In the genomic region with DNA sequence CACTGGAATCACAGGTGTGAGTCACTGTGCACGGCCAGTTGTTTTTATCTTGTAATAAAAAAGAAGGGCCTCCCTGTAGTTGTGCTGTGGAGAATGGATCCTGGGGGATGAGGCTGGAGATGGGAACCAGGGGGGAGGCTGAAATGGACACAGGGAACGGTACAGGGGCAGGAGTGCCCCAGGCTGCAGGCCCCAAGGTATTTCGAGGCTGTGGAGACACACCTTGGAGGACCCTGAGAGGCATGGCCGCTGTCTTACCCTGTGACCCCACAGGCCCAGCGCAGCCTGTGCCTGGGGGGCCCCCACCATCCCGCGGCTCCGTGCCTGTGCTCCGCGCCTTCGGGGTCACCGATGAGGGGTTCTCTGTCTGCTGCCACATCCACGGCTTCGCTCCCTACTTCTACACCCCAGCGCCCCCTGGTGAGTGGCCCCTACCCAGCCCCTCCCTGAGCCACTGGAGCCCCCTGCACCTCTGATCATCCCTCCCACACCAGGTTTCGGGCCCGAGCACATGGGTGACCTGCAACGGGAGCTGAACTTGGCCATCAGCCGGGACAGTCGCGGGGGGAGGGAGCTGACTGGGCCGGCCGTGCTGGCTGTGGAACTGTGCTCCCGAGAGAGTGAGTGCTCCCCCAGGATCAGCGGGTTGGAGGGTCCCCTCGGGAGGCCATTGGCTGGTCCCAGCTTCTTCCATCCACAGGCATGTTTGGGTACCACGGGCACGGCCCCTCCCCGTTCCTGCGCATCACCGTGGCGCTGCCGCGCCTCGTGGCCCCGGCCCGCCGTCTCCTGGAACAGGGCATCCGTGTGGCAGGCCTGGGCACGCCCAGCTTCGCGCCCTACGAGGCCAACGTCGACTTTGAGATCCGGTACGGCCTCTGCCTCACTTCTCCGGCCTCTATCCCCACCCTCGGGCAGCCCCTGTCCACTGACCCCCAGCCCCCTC, we compare ENCODE assay signal across 21 cellular contexts. TPM values are rescaled to one million over a fixed set of nuclear protein-coding genes. Genes with fewer than 3 reads are reported as not detected.
DNase-seq lines count a peak whose midpoint lies in the region; ATAC-seq and TF ChIP-seq lines count a peak whose summit lies in the region.
"Had no signal": no experiment of that assay in that cellular context is flagged by ENCODE, and none has a peak within 500 bp of the region (broad histone marks: within the 10 kb centered on the region; RNA-seq: fewer than 3 reads in every experiment).

No MANE protein-coding gene starts in this region.

- H3K4me3 Mint-ChIP-seq in GM23338 (no peak overlapping the region), WTC11 (no peak overlapping the region)
- H3K4me3 Mint-ChIP-seq: CD8-positive, alpha-beta T cell had no signal

- H3K27me3 ChIP-seq in DOHH2 (ENCODE audit: control insufficient read depth, low read length), result no peaks in the 10 kb centered on the region
- H3K27me3 ChIP-seq in GM23338 (ENCODE audit: insufficient read depth), result no peaks in the 10 kb centered on the region
- H3K27me3 ChIP-seq in foreskin keratinocyte, result no peaks in the 10 kb centered on the region
- H3K27me3 ChIP-seq: BE2C had no signal

- H3K4me1 Mint-ChIP-seq in GM23338, result no peaks in the 10 kb centered on the region
- no peaks in the 10 kb centered on the region for H3K4me1 Mint-ChIP-seq in WTC11

- H3K9me2 ChIP-seq in DOHH2 (replicated peaks; ENCODE audit: control insufficient read depth, low read length), result no peaks in the 10 kb centered on the region
- H3K9me2 ChIP-seq in GM23338 (ENCODE audit: insufficient read depth), result no peaks in the 10 kb centered on the region

- CTCF ChIA-PET in WTC11 (lab: Charles Lee), result interaction anchor here (0.6 to 2.2 kb wide), 3 partner anchors 14 to 154 kb away, joined by 3 to 7 read pairs (median 5); no protein-coding TSS in a partner anchor

- POLR2A ChIA-PET in WTC11 (lab: Charles Lee), result no interaction called here

- H3K4me2 ChIP-seq in DOHH2 (ENCODE audit: low read length) (no peak overlapping the region), GM23338 (no peak overlapping the region)

- H3K36me3 ChIP-seq in DOHH2 (ENCODE audit: control insufficient read depth, low read length) (peaks cover 71% of the 10 kb centered on the region), GM23338 (ENCODE audit: insufficient read depth) (peaks cover 4% of the 10 kb centered on the region; the same call in 1 of the 2 replicates)

- H3K27me3 Mint-ChIP-seq in GM23338 (ENCODE audit: insufficient read depth, low read depth, poor library complexity) (peaks cover 5% of the 10 kb centered on the region), WTC11 (ENCODE audit: low read depth) (no peaks in the 10 kb centered on the region)

- H3K4me3 ChIP-seq in DOHH2 (ENCODE audit: low read length) (no peak overlapping the region), GM23338 (no peak overlapping the region)

- H3K9me3 Mint-ChIP-seq in GM23338 (no peaks in the 10 kb centered on the region; the same call in 1 of the 3 replicates), WTC11 (no peaks in the 10 kb centered on the region)
- H3K9me3 Mint-ChIP-seq: CD8-positive, alpha-beta T cell had no signal

- peaks cover 48% of the 10 kb centered on the region for H3K36me3 Mint-ChIP-seq in GM23338 (ENCODE audit: low read depth)
- H3K36me3 Mint-ChIP-seq in WTC11, result peaks cover 35% of the 10 kb centered on the region

- DNase-seq in GM23338 (ENCODE audit: low spot score), result peak; percentile 45
- DNase-seq in WTC11 (ENCODE audit: low spot score), result no peak
- no peak for DNase-seq in foreskin keratinocyte
- no peak for DNase-seq in NCI-H774 (lab: John Stamatoyannopoulos, UW)
- DNase-seq in NCI-H524 treated with DMSO at 0.1 percent for 48 hours (lab: John Stamatoyannopoulos, UW), result no peak
- DNase-seq in NCI-H146 (lab: John Stamatoyannopoulos, UW), result no peak
- DNase-seq: BE2C; CD8-positive, alpha-beta T cell; DMS153; IMR-90; MV-4-11; NCI-H1417 treated with DMSO at 0.1 percent for 48 hours; NCI-H2081 treated with DMSO at 0.1 percent for 48 hours; NCI-H226; NCI-H526 treated with DMSO at 0.1 percent for 48 hours; SHP77 treated with DMSO at 0.1 percent for 48 hours had no signal

- no peak overlapping the region for H3K27ac ChIP-seq in DOHH2 (ENCODE audit: low read depth, low read length)
- no peak overlapping the region for H3K27ac ChIP-seq in GM23338 (ENCODE audit: low read depth)
- H3K27ac ChIP-seq in foreskin keratinocyte, result no peak overlapping the region

- H4K20me1 ChIP-seq in DOHH2 (ENCODE audit: control insufficient read depth, insufficient read depth, low read depth, low read length) (peaks cover 4% of the 10 kb centered on the region; the same call in 1 of the 2 replicates), GM23338 (replicated peaks; ENCODE audit: insufficient read depth) (peaks cover 9% of the 10 kb centered on the region)

- ATAC-seq in GM23338 (no peak), WTC11 (no peak), foreskin keratinocyte (no peak), GM21825 (IDR thresholded peaks at IDR 0.05; ENCODE audit: unreplicated experiment) (no peak)
- ATAC-seq: CD8-positive, alpha-beta T cell had no signal

- H3K9me3 ChIP-seq in DOHH2 (ENCODE audit: control insufficient read depth, insufficient read depth, low read length), result no peaks in the 10 kb centered on the region
- H3K9me3 ChIP-seq: BE2C had no signal

- H3F3A ChIP-seq in DOHH2 (ENCODE audit: control insufficient read depth, insufficient read depth) (no peaks in the 10 kb centered on the region), GM23338 (replicated peaks; ENCODE audit: low read depth) (no peaks in the 10 kb centered on the region)

- H3K79me2 ChIP-seq in DOHH2 (ENCODE audit: control insufficient read depth, low read length) (peaks cover 33% of the 10 kb centered on the region), GM23338 (replicated peaks; ENCODE audit: insufficient read depth) (peaks cover 6% of the 10 kb centered on the region)

- H3K4me1 ChIP-seq in DOHH2 (ENCODE audit: control insufficient read depth, low read length) (no peaks in the 10 kb centered on the region), GM23338 (ENCODE audit: insufficient read depth) (no peaks in the 10 kb centered on the region), foreskin keratinocyte (no peaks in the 10 kb centered on the region)
- H3K4me1 ChIP-seq: BE2C had no signal

- no peak overlapping the region for H3K27ac Mint-ChIP-seq in GM23338
- H3K27ac Mint-ChIP-seq in WTC11, result no peak overlapping the region
- H3K27ac Mint-ChIP-seq: CD8-positive, alpha-beta T cell had no signal

- no peak overlapping the region for H2AFZ ChIP-seq in GM23338

- peak; percentile 46 for TF ChIP-seq CTCF in DOHH2 (IDR thresholded peaks at IDR 0.05; ENCODE audit: low read depth, low read length, poor library complexity, severe bottlenecking)
- peak; percentile 24 to 45; a peak in 2 of 4 replicates for TF ChIP-seq CTCF in GM23338 (conservative IDR thresholded peaks at IDR 0.05; ENCODE audit: low read depth in 2 of 2)
- no peak for TF ChIP-seq CTCF in WTC11 (IDR thresholded peaks at IDR 0.05)
- peak; percentile 9 for TF ChIP-seq CTCF in foreskin keratinocyte (conservative IDR thresholded peaks at IDR 0.05)

TF ChIP-seq in WTC11, 78 proteins besides CTCF, POLR2A, EP300 and RAD21:
- TF ChIP-seq ATF3 (CRISPR knock-in tag; conservative IDR thresholded peaks at IDR 0.05), result no peak
- TF ChIP-seq ZNF263 (CRISPR knock-in tag; IDR thresholded peaks at IDR 0.05; ENCODE audit: low read depth), result peak; percentile 65; the same call in 1 of the 2 replicates
TF ChIP-seq in WTC11: peak in this region for 1.

RNA-seq across cellular contexts. Expression of gene SPIB, which starts 17.0 kb away (rescaled TPM):
- total RNA-seq in GM23338 (2014; rRNA removed; shearing (Covaris generic)), result 16.9 and 17.5 TPM in 2 replicates
- polyA plus RNA-seq in GM23338 (2016; fragmentation: Nextera tagmentation; extraction: Ambion mirVana) (12.6 and 13.0 TPM in 2 replicates), foreskin keratinocyte (0.17 TPM in 1 of 2 replicates, not detected in the other)
- total RNA-seq in WTC11 (2021) (3.1 to 4.7 TPM (median 3.7 TPM) in 3 replicates), foreskin keratinocyte (not detected in 2 replicates)
- total RNA-seq: IMR-90, LHCN-M2 had no signal
- polyA plus RNA-seq: AG04450, IMR-90 had no signal

RNA-seq across cellular contexts. Expression of gene POLD1, which starts 17.6 kb away (rescaled TPM):
- 141 and 173 TPM in 2 replicates for total RNA-seq in GM23338 (2014; rRNA removed; shearing (Covaris generic))
- polyA plus RNA-seq in GM23338 (2016; fragmentation: Nextera tagmentation; extraction: Ambion mirVana) (111 and 113 TPM in 2 replicates), foreskin keratinocyte (63.9 and 71.3 TPM in 2 replicates)
- total RNA-seq in WTC11 (2021) (163 to 179 TPM (median 178 TPM) in 3 replicates), foreskin keratinocyte (76.2 and 89.1 TPM in 2 replicates)

RNA-seq across cellular contexts. Expression of gene NR1H2, which starts 25.5 kb away (rescaled TPM):
- total RNA-seq in GM23338 (2014; rRNA removed; shearing (Covaris generic)), result 54.6 and 70.2 TPM in 2 replicates
- polyA plus RNA-seq in GM23338 (2016; fragmentation: Nextera tagmentation; extraction: Ambion mirVana), result 29.8 and 32.9 TPM in 2 replicates
- total RNA-seq in WTC11 (2021), result 40.5 to 45.8 TPM (median 41.0 TPM) in 3 replicates
- 41.0 and 43.9 TPM in 2 replicates for total RNA-seq in foreskin keratinocyte
- 45.0 and 49.0 TPM in 2 replicates for polyA plus RNA-seq in foreskin keratinocyte

RNA-seq across cellular contexts. Expression of gene MYBPC2, which starts 30.9 kb away (rescaled TPM):
- 3.8 and 4.2 TPM in 2 replicates for total RNA-seq in GM23338 (2014; rRNA removed; shearing (Covaris generic))
- polyA plus RNA-seq in GM23338 (2016; fragmentation: Nextera tagmentation; extraction: Ambion mirVana), result 5.9 and 6.1 TPM in 2 replicates
- 2.6 to 5.4 TPM (median 5.0 TPM) in 3 replicates for total RNA-seq in WTC11 (2021)
- not detected in 2 replicates for total RNA-seq in foreskin keratinocyte
- not detected in 2 replicates for polyA plus RNA-seq in foreskin keratinocyte
- total RNA-seq: H4, IMR-90 had no signal
- polyA plus RNA-seq: AG04450, IMR-90 had no signal

RNA-seq across cellular contexts. Expression of gene NAPSA, which starts 36.3 kb away (rescaled TPM):
- 0.14 and 0.27 TPM in 2 replicates for total RNA-seq in GM23338 (2014; rRNA removed; shearing (Covaris generic))
- 0.63 and 0.99 TPM in 2 replicates for polyA plus RNA-seq in GM23338 (2016; fragmentation: Nextera tagmentation; extraction: Ambion mirVana)
- 2.4 to 3.1 TPM (median 2.7 TPM) in 3 replicates for total RNA-seq in WTC11 (2021)
- 0.41 and 0.53 TPM in 2 replicates for total RNA-seq in foreskin keratinocyte
- 0.62 and 0.82 TPM in 2 replicates for polyA plus RNA-seq in foreskin keratinocyte
- total RNA-seq: IMR-90 had no signal
